ENCODE assay signal across 25 cellular contexts in genomic region chr18:78113445-78113844, GRCh38.
DNase-seq lines count a peak whose midpoint lies in the region; ATAC-seq and TF ChIP-seq lines count a peak whose summit lies in the region.
"Had no signal": no experiment of that assay in that cellular context is flagged by ENCODE, and none has a peak within 500 bp of the region (broad histone marks: within the 10 kb centered on the region; RNA-seq: fewer than 3 reads in every experiment).

No MANE protein-coding gene starts in this region.

- no peaks in the 10 kb centered on the region for H3K9me3 ChIP-seq in right atrium auricular region
- no peaks in the 10 kb centered on the region for H3K9me3 ChIP-seq in right cardiac atrium (ENCODE audit: control insufficient read depth, low read length)
- H3K9me3 ChIP-seq in neural cell (ENCODE audit: low read length): no peaks in the 10 kb centered on the region
- H3K9me3 ChIP-seq: BE2C, BLaER1 had no signal

- TF ChIP-seq EP300 in neural cell (conservative IDR thresholded peaks at IDR 0.05; ENCODE audit: poor library complexity, severe bottlenecking): peak; percentile 100

- no peak overlapping the region for H3K9ac ChIP-seq in neural cell (ENCODE audit: low read length)
- H3K9ac ChIP-seq: BLaER1 had no signal

- H3F3A ChIP-seq in neural cell (ENCODE audit: insufficient read depth, low read length, poor library complexity, severe bottlenecking): no peaks in the 10 kb centered on the region

- H3K4me1 ChIP-seq in right atrium auricular region (no peaks in the 10 kb centered on the region), right cardiac atrium (ENCODE audit: control insufficient read depth, insufficient read depth, low read length) (no peaks in the 10 kb centered on the region)
- H3K4me1 ChIP-seq: BE2C, BLaER1 had no signal

- no peaks in the 10 kb centered on the region for H3K9me2 ChIP-seq in neural cell (ENCODE audit: insufficient read depth, low read length)

- ATAC-seq in right cardiac atrium (no peak), GM21367 (IDR thresholded peaks at IDR 0.05; ENCODE audit: unreplicated experiment) (no peak)
- ATAC-seq: GM12878 had no signal

- H3K79me2 ChIP-seq in neural cell (replicated peaks; ENCODE audit: insufficient read depth, low read length): no peaks in the 10 kb centered on the region

- peak; percentile 42 for TF ChIP-seq RAD21 in neural cell (conservative IDR thresholded peaks at IDR 0.05)

- no peak overlapping the region for H2AFZ ChIP-seq in neural cell (ENCODE audit: low read depth, low read length)

- intact Hi-C loops in right cardiac atrium (cut with DNase I): no loop called here

- no peak overlapping the region for H3K4me3 ChIP-seq in right atrium auricular region
- no peak overlapping the region for H3K4me3 ChIP-seq in right cardiac atrium (ENCODE audit: low read length)
- H3K4me3 ChIP-seq in neural cell (ENCODE audit: low read length): peak overlapping the region; percentile 3
- H3K4me3 ChIP-seq: BLaER1, GM12878 had no signal

- TF ChIP-seq CTCF in right atrium auricular region (IDR thresholded peaks at IDR 0.05) (no peak), neural cell (IDR thresholded peaks at IDR 0.05; ENCODE audit: poor library complexity, severe bottlenecking) (peak; percentile 22)

- H3K36me3 ChIP-seq in right atrium auricular region: no peaks in the 10 kb centered on the region
- no peaks in the 10 kb centered on the region for H3K36me3 ChIP-seq in neural cell (ENCODE audit: insufficient read depth, low read length)
- H3K36me3 ChIP-seq: BE2C, BLaER1 had no signal

- 90% methylated on average over 15 of the region's 15 CpGs for WGBS in right cardiac atrium

- H3K27me3 ChIP-seq in right atrium auricular region: no peaks in the 10 kb centered on the region
- H3K27me3 ChIP-seq in right cardiac atrium (ENCODE audit: control insufficient read depth, insufficient read depth): no peaks in the 10 kb centered on the region
- no peaks in the 10 kb centered on the region for H3K27me3 ChIP-seq in neural cell (ENCODE audit: insufficient read depth, low read depth, low read length)
- H3K27me3 ChIP-seq: BE2C, BLaER1 had no signal

- H4K20me1 ChIP-seq in neural cell (ENCODE audit: insufficient read depth): no peaks in the 10 kb centered on the region
- H4K20me1 ChIP-seq: BLaER1 had no signal

- DNase-seq in right atrium auricular region (ENCODE audit: low spot score) (peak; percentile 34), right cardiac atrium (no peak), islet precursor cell (peak; percentile 38), retina (peak; percentile 35), T-helper 9 cell (no peak), substantia nigra (lab: John Stamatoyannopoulos, UW) (no peak)
- DNase-seq: 8988T; ACHN; BE2C; C1 segment of cervical spinal cord; CD4-positive, alpha-beta memory T cell; CD4-positive, CD25-positive, alpha-beta regulatory T cell; CD8-positive, alpha-beta memory T cell; COR-L47; DMS 273 treated with DMSO at 0.1 percent for 48 hours; DMS153; DMS53; DMS79; DND-41; EL; GDM1 had no signal

- peak overlapping the region; percentile 3 for H3K4me2 ChIP-seq in neural cell (ENCODE audit: low read length)
- H3K4me2 ChIP-seq: BLaER1 had no signal

- H3K27ac ChIP-seq in right atrium auricular region: no peak overlapping the region
- no peak overlapping the region for H3K27ac ChIP-seq in right cardiac atrium (ENCODE audit: low read length)
- peak overlapping the region; percentile 48 for H3K27ac ChIP-seq in neural cell (ENCODE audit: low read length)
- no peak overlapping the region for H3K27ac ChIP-seq in substantia nigra (ENCODE audit: low read depth, low read length, poor library complexity, severe bottlenecking)
- H3K27ac ChIP-seq: BLaER1 had no signal

TF ChIP-seq in neural cell, 6 proteins besides CTCF, POLR2A, EP300 and RAD21:
- peak; percentile 58 for TF ChIP-seq REST (IDR thresholded peaks at IDR 0.05; ENCODE audit: borderline replicate concordance)
- no peak for TF ChIP-seq EZH2 (IDR thresholded peaks at IDR 0.05; ENCODE audit: borderline replicate concordance, insufficient read depth, low read length, poor library complexity, severe bottlenecking)
- TF ChIP-seq POLR2AphosphoS5 (IDR thresholded peaks at IDR 0.05): peak; percentile 95
- peak; percentile 44 for TF ChIP-seq MXI1 (conservative IDR thresholded peaks at IDR 0.05; ENCODE audit: poor library complexity, severe bottlenecking)
- peak; percentile 42 for TF ChIP-seq SMC3 (conservative IDR thresholded peaks at IDR 0.05; ENCODE audit: poor library complexity)
- no peak for TF ChIP-seq TAF1 (IDR thresholded peaks at IDR 0.05; ENCODE audit: low read depth)

Comparison
In these comparisons a context has a peak if more than half of its experiments do, and no peak if none do; other contexts are left out.
1. DNase-seq: peak in right atrium auricular region (single experiment), islet precursor cell (single experiment) and retina (single experiment); none in right cardiac atrium (0 of 3), T-helper 9 cell (single experiment) and substantia nigra (0 of 49).